In the genomic region with DNA sequence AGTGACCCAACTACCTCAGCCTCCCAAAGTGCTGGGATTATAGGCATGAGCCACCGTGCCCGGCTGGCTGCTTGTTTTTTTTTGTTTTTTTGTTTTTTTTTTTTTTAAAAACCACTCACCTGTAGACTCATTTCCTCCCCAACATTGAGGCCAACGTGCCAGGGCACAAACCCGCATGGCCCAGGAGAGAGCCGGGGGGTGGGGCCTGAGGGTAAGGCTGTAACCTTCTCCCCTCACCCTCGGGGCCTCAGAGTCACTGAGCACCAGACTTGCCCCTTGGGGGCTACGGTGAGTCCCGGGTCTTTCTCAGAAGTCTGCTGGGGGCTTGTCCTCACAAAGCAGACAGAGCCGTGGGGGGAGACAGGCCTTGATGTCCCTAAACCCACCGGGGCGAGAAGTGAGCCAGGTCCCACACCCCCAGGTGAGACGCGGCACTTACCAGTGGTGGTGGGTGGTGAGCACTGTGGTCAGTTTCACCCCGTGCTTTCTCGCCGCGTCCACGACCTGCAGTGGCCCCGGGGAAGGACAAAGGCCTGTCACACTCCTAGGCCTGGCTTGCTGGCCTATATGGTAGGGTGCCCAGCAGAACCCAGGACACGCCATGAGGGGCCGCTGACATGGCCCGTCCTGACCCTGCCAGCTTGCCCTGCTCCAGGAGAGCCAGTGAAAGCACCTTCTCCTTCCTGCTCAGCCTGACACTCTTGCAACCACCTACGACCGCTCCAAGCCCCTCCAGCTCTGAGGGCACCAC, we compare ENCODE assay signal across 19 cellular contexts. TPM values are rescaled to one million over a fixed set of nuclear protein-coding genes. Genes with fewer than 3 reads are reported as not detected.
A peak's percentile ranks its signal among the peaks of the same experiment; 100 is the strongest.
DNase-seq lines count a peak whose midpoint lies in the region; ATAC-seq and TF ChIP-seq lines count a peak whose summit lies in the region.
"Had no signal": no experiment of that assay in that cellular context is flagged by ENCODE, and none has a peak within 500 bp of the region (broad histone marks: within the 10 kb centered on the region; RNA-seq: fewer than 3 reads in every experiment).

No MANE protein-coding gene starts in this region.

- H2BK5ac ChIP-seq in neuronal stem cell (ENCODE audit: low read length) = no peak overlapping the region

- H3K36me3 ChIP-seq in mammary epithelial cell (ENCODE audit: insufficient read depth, low read length) (no peaks in the 10 kb centered on the region), breast epithelium (peaks cover 5% of the 10 kb centered on the region), neuronal stem cell (replicated peaks in 1 of 2; ENCODE audit: control insufficient read depth in 2 of 2, insufficient read depth in 2 of 2, low read length in 2 of 2) (peaks cover 10 to 40% of the 10 kb centered on the region in 2 donors)

- DNase-seq in mammary epithelial cell (peak; percentile 40), breast epithelium (ENCODE audit: low spot score in 2 of 2) (no peak), epithelial cell of esophagus (ENCODE audit: low read depth) (peak; percentile 73), neuronal stem cell (ENCODE audit: low spot score) (no peak), AG20443 (ENCODE audit: low spot score) (no peak), SK-N-DZ (ENCODE audit: low spot score) (no peak)
- DNase-seq: AML-193; CD8-positive, alpha-beta memory T cell; DMS79 treated with DMSO at 0.1 percent for 48 hours; EL; GOT3; H9 had no signal

- H3K23ac ChIP-seq in neuronal stem cell (ENCODE audit: low read depth, low read length, poor library complexity) = no peak overlapping the region

- WGBS in mammary epithelial cell (ENCODE audit: low coverage, missing lambda C conversion rate) = 81% methylated on average over 19 of the region's 24 CpGs
- no CpG with 5 or more reads among the region's 24 CpGs for WGBS in neuronal stem cell (ENCODE audit: extremely low coverage in 2 of 2, insufficient read length in 2 of 2, insufficient replicate concordance in 1 of 2), 2 donors

- ATAC-seq in GM21576 (IDR thresholded peaks at IDR 0.05; ENCODE audit: unreplicated experiment) (no peak), HG02678 (IDR thresholded peaks at IDR 0.05; ENCODE audit: unreplicated experiment) (no peak)

- dilution Hi-C loops in mammary epithelial cell (cut with HindIII; ENCODE audit: low sequenced_read_pairs) = no loop called here

- H3K9me3 ChIP-seq in mammary epithelial cell (replicated peaks; ENCODE audit: insufficient read depth, low read length) (no peaks in the 10 kb centered on the region), breast epithelium (no peaks in the 10 kb centered on the region), neuronal stem cell (replicated peaks in 1 of 2; ENCODE audit: control insufficient read depth in 2 of 2, insufficient read depth in 1 of 2, low read depth in 1 of 2, low read length in 2 of 2) (no peaks in the 10 kb centered on the region)
- H3K9me3 ChIP-seq: BLaER1, Caco-2 had no signal

- H3K14ac ChIP-seq in neuronal stem cell (ENCODE audit: low read length) = no peak overlapping the region

- no peak overlapping the region for H4K8ac ChIP-seq in neuronal stem cell (ENCODE audit: low read depth, low read length)

- no peak overlapping the region for H3K4me3 ChIP-seq in mammary epithelial cell (replicated peaks in 1 of 3; ENCODE audit: insufficient read depth in 1 of 3, low read depth in 2 of 3, low read length in 3 of 3)
- H3K4me3 ChIP-seq in breast epithelium = no peak overlapping the region
- no peak overlapping the region for H3K4me3 ChIP-seq in epithelial cell of esophagus (ENCODE audit: low read length)
- no peak overlapping the region for H3K4me3 ChIP-seq in neuronal stem cell (ENCODE audit: low read length in 2 of 2)
- H3K4me3 ChIP-seq: BLaER1 had no signal

- H4K20me1 ChIP-seq in mammary epithelial cell (ENCODE audit: insufficient read depth, low read length) = no peaks in the 10 kb centered on the region

- no peak overlapping the region for H3K18ac ChIP-seq in neuronal stem cell (ENCODE audit: low read length)

- H2AFZ ChIP-seq in mammary epithelial cell (ENCODE audit: low read depth, low read length) (no peak overlapping the region), neuronal stem cell (ENCODE audit: low read length) (no peak overlapping the region)

- H3K9ac ChIP-seq in mammary epithelial cell (ENCODE audit: insufficient read depth, low read length) = no peak overlapping the region
- H3K9ac ChIP-seq in neuronal stem cell (ENCODE audit: low read depth, low read length, poor library complexity) = peak overlapping the region; percentile 21
- H3K9ac ChIP-seq: BLaER1 had no signal

- TF ChIP-seq CTCF in mammary epithelial cell (conservative IDR thresholded peaks at IDR 0.05 in 1 of 2, IDR thresholded peaks at IDR 0.05 in 1 of 2; ENCODE audit: extremely low read depth in 1 of 2, insufficient read depth in 1 of 2, low read depth in 1 of 2, low read length in 2 of 2) (no peak), breast epithelium (IDR thresholded peaks at IDR 0.05) (no peak), epithelial cell of esophagus (IDR thresholded peaks at IDR 0.05; ENCODE audit: insufficient read depth, low read depth, low read length, missing control alignments) (no peak)

- CTCF ChIA-PET in mammary epithelial cell (lab: Charles Lee; ENCODE audit: low non-redundant PET) = no interaction called here

- H3K4me2 ChIP-seq in mammary epithelial cell (ENCODE audit: insufficient read depth, low read depth, low read length) = no peak overlapping the region
- no peak overlapping the region for H3K4me2 ChIP-seq in neuronal stem cell (ENCODE audit: insufficient read depth, low read length, poor library complexity, severe bottlenecking)
- H3K4me2 ChIP-seq: BLaER1 had no signal

- no peak overlapping the region for H2BK12ac ChIP-seq in neuronal stem cell (ENCODE audit: low read length)

- no peak overlapping the region for H2BK15ac ChIP-seq in neuronal stem cell (ENCODE audit: low read length)

- no peak overlapping the region for H4K91ac ChIP-seq in neuronal stem cell (ENCODE audit: low read depth, low read length, poor library complexity)

- H3K4me1 ChIP-seq in mammary epithelial cell (ENCODE audit: insufficient read depth, low read length) (peaks cover 11% of the 10 kb centered on the region), breast epithelium (peaks cover 0 to 9% of the 10 kb centered on the region in 2 donors), neuronal stem cell (ENCODE audit: control insufficient read depth in 2 of 2, insufficient read depth in 1 of 2, low read depth in 1 of 2, low read length in 2 of 2) (no peaks in the 10 kb centered on the region)
- H3K4me1 ChIP-seq: Caco-2 had no signal

- intact Hi-C loops in mammary epithelial cell (cut with micrococcal nuclease) = no loop called here
- intact Hi-C loops in breast epithelium (cut with DNase I; ENCODE audit: low total_unique reads) = no loop called here

- peaks cover 16% of the 10 kb centered on the region for H3K79me1 ChIP-seq in neuronal stem cell (ENCODE audit: low read depth, low read length)

- TF ChIP-seq POLR2A in breast epithelium (IDR thresholded peaks at IDR 0.05) = no peak

- H2AK5ac ChIP-seq in neuronal stem cell (ENCODE audit: low read depth, low read length) = no peak overlapping the region

- in situ Hi-C loops in mammary epithelial cell (cut with MboI; ENCODE audit: low sequenced_read_pairs in 2 of 2) = no loop called here

- BruUV-seq in mammary epithelial cell (replicated peaks; lab: Mats Ljungman, UMichigan) = no TSS peak

- H2BK120ac ChIP-seq in neuronal stem cell (ENCODE audit: low read depth, low read length) = no peak overlapping the region

- H3K27ac ChIP-seq in mammary epithelial cell (ENCODE audit: insufficient read depth, low read depth, low read length) = no peak overlapping the region
- no peak overlapping the region for H3K27ac ChIP-seq in breast epithelium
- H3K27ac ChIP-seq in neuronal stem cell (replicated peaks; ENCODE audit: low read length) = no peak overlapping the region
- H3K27ac ChIP-seq: 22Rv1, BLaER1, HL-60 had no signal

- H3K27me3 ChIP-seq in mammary epithelial cell (ENCODE audit: insufficient read depth, low read length) = no peaks in the 10 kb centered on the region
- H3K27me3 ChIP-seq in breast epithelium = no peaks in the 10 kb centered on the region
- H3K27me3 ChIP-seq in neuronal stem cell (ENCODE audit: control insufficient read depth in 3 of 3, insufficient read depth in 3 of 3, low read depth in 1 of 3, low read length in 3 of 3) = no peaks in the 10 kb centered on the region
- H3K27me3 ChIP-seq: BLaER1 had no signal

- peaks cover 20% of the 10 kb centered on the region for H3K79me2 ChIP-seq in mammary epithelial cell (ENCODE audit: insufficient read depth, low read length)

- no peak overlapping the region for H3K4ac ChIP-seq in neuronal stem cell (ENCODE audit: low read length)

RNA-seq across cellular contexts. Expression of a gene that starts 4.6 kb away (rescaled TPM):
- total RNA-seq in mammary epithelial cell = 10 to 100 TPM; 38.7 to 43.8 TPM
- polyA plus RNA-seq in mammary epithelial cell = 40.8 TPM
- polyA minus RNA-seq in mammary epithelial cell = 18.2 TPM
- 100 to 1,000 TPM in 1 of 3 donors, 10 to 100 TPM in 2; 61.9 to 114 (median 74.7) TPM for total RNA-seq in breast epithelium
- polyA plus RNA-seq in neuronal stem cell (2013, experiment 1 of 2) = 45.7 TPM
- 44.7 TPM for polyA plus RNA-seq in neuronal stem cell (2013, experiment 2 of 2)
- 149 and 250 TPM in 2 replicates for polyA plus RNA-seq in SK-N-DZ (2014; cell fraction: cytosol; rRNA removed)
- 141 and 215 TPM in 2 replicates for polyA plus RNA-seq in SK-N-DZ (2014; cell fraction: nucleus; rRNA removed)

RNA-seq across cellular contexts. Expression of a gene that starts 5.0 kb away (rescaled TPM):
- total RNA-seq in mammary epithelial cell (10 to 100 TPM; 33.1 to 61.3 TPM), breast epithelium (10 to 100 TPM; 27.2 to 35.4 (median 29.7) TPM)
- polyA plus RNA-seq in mammary epithelial cell = 83.2 TPM
- polyA minus RNA-seq in mammary epithelial cell = 70.6 TPM
- polyA plus RNA-seq in neuronal stem cell (2013, experiment 1 of 2) = 17.0 TPM
- 16.9 TPM for polyA plus RNA-seq in neuronal stem cell (2013, experiment 2 of 2)
- polyA plus RNA-seq in SK-N-DZ (2014; cell fraction: cytosol; rRNA removed) = 63.4 and 97.7 TPM in 2 replicates
- polyA plus RNA-seq in SK-N-DZ (2014; cell fraction: nucleus; rRNA removed) = 17.8 and 19.4 TPM in 2 replicates

RNA-seq across cellular contexts. Expression of a gene that starts 28.5 kb away (rescaled TPM):
- total RNA-seq in mammary epithelial cell (not detected), breast epithelium (under 1 TPM; 0.32 to 0.44 (median 0.33) TPM)
- not detected for polyA plus RNA-seq in mammary epithelial cell
- not detected for polyA minus RNA-seq in mammary epithelial cell
- 0.06 TPM for polyA plus RNA-seq in neuronal stem cell (2013, experiment 1 of 2)
- polyA plus RNA-seq in neuronal stem cell (2013, experiment 2 of 2) = 0.08 TPM
- polyA plus RNA-seq in SK-N-DZ (2014; cell fraction: cytosol; rRNA removed) = 0.32 TPM in 1 of 2 replicates, not detected in the other
- polyA plus RNA-seq in SK-N-DZ (2014; cell fraction: nucleus; rRNA removed) = 0.78 and 1.0 TPM in 2 replicates
- total RNA-seq: A673; Caco-2; CD8-positive, alpha-beta memory T cell; H9 had no signal
- polyA plus RNA-seq: CD8-positive, alpha-beta memory T cell had no signal

RNA-seq across cellular contexts. Expression of a gene that starts 39.3 kb away (rescaled TPM):
- total RNA-seq in mammary epithelial cell (10 to 100 TPM; 64.3 to 67.0 TPM), breast epithelium (10 to 100 TPM; 61.6 to 82.6 (median 80.3) TPM)
- 56.6 TPM for polyA plus RNA-seq in mammary epithelial cell
- polyA minus RNA-seq in mammary epithelial cell = 5.5 TPM
- 52.2 TPM for polyA plus RNA-seq in neuronal stem cell (2013, experiment 1 of 2)
- polyA plus RNA-seq in neuronal stem cell (2013, experiment 2 of 2) = 50.6 TPM
- 302 and 363 TPM in 2 replicates for polyA plus RNA-seq in SK-N-DZ (2014; cell fraction: cytosol; rRNA removed)
- 364 and 474 TPM in 2 replicates for polyA plus RNA-seq in SK-N-DZ (2014; cell fraction: nucleus; rRNA removed)

RNA-seq across cellular contexts. Expression of a gene that starts 39.7 kb away (rescaled TPM):
- total RNA-seq in mammary epithelial cell (10 to 100 TPM; 20.9 to 43.0 TPM), breast epithelium (100 to 1,000 TPM in 1 of 3 donors, 10 to 100 TPM in 2; 84.9 to 107 (median 88.5) TPM)
- polyA plus RNA-seq in mammary epithelial cell = 23.2 TPM
- 2.4 TPM for polyA minus RNA-seq in mammary epithelial cell
- 25.2 TPM for polyA plus RNA-seq in neuronal stem cell (2013, experiment 1 of 2)
- 23.3 TPM for polyA plus RNA-seq in neuronal stem cell (2013, experiment 2 of 2)
- polyA plus RNA-seq in SK-N-DZ (2014; cell fraction: cytosol; rRNA removed) = 82.2 and 92.1 TPM in 2 replicates
- polyA plus RNA-seq in SK-N-DZ (2014; cell fraction: nucleus; rRNA removed) = 322 and 438 TPM in 2 replicates

Comparison
In these comparisons a context has a peak if more than half of its experiments do, and no peak if none do; other contexts are left out.
1. DNase-seq: peak in mammary epithelial cell (single experiment) and epithelial cell of esophagus (single experiment); none in breast epithelium (0 of 2), neuronal stem cell (single experiment), AG20443 (single experiment) and SK-N-DZ (single experiment).